In the genomic region with DNA sequence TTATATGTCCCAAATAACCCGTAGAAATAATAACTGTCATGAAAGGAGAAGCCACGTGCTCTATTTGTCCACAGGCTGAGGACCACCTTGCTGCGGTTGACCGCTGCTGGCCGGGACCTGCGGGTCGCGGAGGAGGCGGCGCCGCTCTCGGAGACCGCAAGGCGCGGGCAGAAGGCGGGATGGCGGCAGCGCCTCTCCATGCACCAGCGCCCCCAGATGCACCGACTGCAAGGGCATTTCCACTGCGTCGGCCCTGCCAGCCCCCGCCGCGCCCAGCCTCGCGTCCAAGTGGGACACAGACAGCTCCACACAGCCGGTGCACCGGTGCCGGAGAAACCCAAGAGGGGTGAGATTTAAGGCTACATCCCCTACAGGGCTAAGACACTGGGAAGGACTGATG, we compare ENCODE assay signal across 9 cellular contexts. TPM values are rescaled to one million over a fixed set of nuclear protein-coding genes. Genes with fewer than 3 reads are reported as not detected.
DNase-seq lines count a peak whose midpoint lies in the region; ATAC-seq, FAIRE-seq and TF ChIP-seq lines count a peak whose summit lies in the region.
"Had no signal": no experiment of that assay in that cellular context is flagged by ENCODE, and none has a peak within 500 bp of the region (broad histone marks: within the 10 kb centered on the region; RNA-seq: fewer than 3 reads in every experiment).

No MANE protein-coding gene starts in this region.

- H3K9me3 Mint-ChIP-seq in neural progenitor cell, result peaks cover 1% of the 10 kb centered on the region

- no peak overlapping the region for H3K27ac ChIP-seq in neural progenitor cell
- H3K27ac ChIP-seq: C4-2B had no signal

- H3K4me3 ChIP-seq in epithelial cell of esophagus (ENCODE audit: low read length), result peak overlapping the region; percentile 16
- peak overlapping the region; percentile 44 for H3K4me3 ChIP-seq in neural progenitor cell

- no peaks in the 10 kb centered on the region for H4K20me1 ChIP-seq in neural progenitor cell (ENCODE audit: low read depth)

- FAIRE-seq in H54 (lab: Jason Lieb, UNC), result no peak

- H2AFZ ChIP-seq in neural progenitor cell (replicated peaks), result peak overlapping the region; percentile 99

- H3F3A ChIP-seq in neural progenitor cell (ENCODE audit: low read depth), result peaks cover 5% of the 10 kb centered on the region

- no peak for ATAC-seq in HG03521 (IDR thresholded peaks at IDR 0.05; ENCODE audit: unreplicated experiment)

- no peaks in the 10 kb centered on the region for H3K79me2 ChIP-seq in neural progenitor cell (ENCODE audit: low read depth)

- H3K4me1 Mint-ChIP-seq in neural progenitor cell, result peaks cover 9% of the 10 kb centered on the region

- H3K9ac ChIP-seq in neural progenitor cell, result no peak overlapping the region

- H3K27ac Mint-ChIP-seq in neural progenitor cell, result no peak overlapping the region

- H3K4me1 ChIP-seq in neural progenitor cell, result peaks cover 9% of the 10 kb centered on the region

- no peaks in the 10 kb centered on the region for H3K36me3 Mint-ChIP-seq in neural progenitor cell

- DNase-seq in activated T-cell treated with anti-CD3 and anti-CD28 coated beads for 1 hour (ENCODE audit: low read depth) (peak; percentile 12), activated T-cell treated with anti-CD3 and anti-CD28 coated beads for 4 hours (no peak), epithelial cell of esophagus (ENCODE audit: low read depth) (peak; percentile 11), neural progenitor cell (ENCODE audit: low spot score) (peak; percentile 77), dedifferentiated amniotic fluid mesenchymal stem cell (ENCODE audit: extremely low spot score) (no peak), H54 (ENCODE audit: insufficient read length, low spot score) (no peak)
- DNase-seq in activated CD4-positive, alpha-beta T cell treated with anti-CD3 and anti-CD28 coated beads for 4 hours, result peak; percentile 13 to 15

- peak overlapping the region; percentile 72 for H3K4me3 Mint-ChIP-seq in neural progenitor cell

- no peaks in the 10 kb centered on the region for H3K9me3 ChIP-seq in neural progenitor cell (ENCODE audit: low read depth)

- no peak for TF ChIP-seq POLR2A in H54 (IDR thresholded peaks at IDR 0.05; ENCODE audit: low read depth, low read length)

- peaks cover 9% of the 10 kb centered on the region for H3K27me3 Mint-ChIP-seq in neural progenitor cell (ENCODE audit: insufficient read depth, low read depth)

- no peaks in the 10 kb centered on the region for H3K36me3 ChIP-seq in neural progenitor cell

- TF ChIP-seq CTCF in epithelial cell of esophagus (IDR thresholded peaks at IDR 0.05; ENCODE audit: insufficient read depth, low read depth, low read length, missing control alignments) (no peak), neural progenitor cell (IDR thresholded peaks at IDR 0.05) (peak; percentile 26)

- peak overlapping the region; percentile 72 for H3K4me2 ChIP-seq in neural progenitor cell

- H3K27me3 ChIP-seq in neural progenitor cell, result peaks cover 18% of the 10 kb centered on the region

RNA-seq across cellular contexts. Expression of gene RPGRIP1, which starts 21.0 kb away (rescaled TPM):
- 0.47 and 3.4 TPM in 2 replicates for total RNA-seq in neural progenitor cell (ENCODE audit: low replicate concordance)

RNA-seq across cellular contexts. Expression of gene HNRNPC, which starts 31.6 kb away (rescaled TPM):
- 1,681 and 1,872 TPM in 2 replicates for total RNA-seq in neural progenitor cell (ENCODE audit: low replicate concordance)

Comparison
In these comparisons a context has a peak if more than half of its experiments do, and no peak if none do; other contexts are left out.
1. DNase-seq: peak in activated T-cell treated with anti-CD3 and anti-CD28 coated beads for 1 hour (single experiment), activated CD4-positive, alpha-beta T cell treated with anti-CD3 and anti-CD28 coated beads for 4 hours (2 of 2), epithelial cell of esophagus (single experiment) and neural progenitor cell (single experiment); none in activated T-cell treated with anti-CD3 and anti-CD28 coated beads for 4 hours (single experiment), dedifferentiated amniotic fluid mesenchymal stem cell (single experiment) and H54 (single experiment).